8 cellular contexts compared by ENCODE assay signal in the genomic region with DNA sequence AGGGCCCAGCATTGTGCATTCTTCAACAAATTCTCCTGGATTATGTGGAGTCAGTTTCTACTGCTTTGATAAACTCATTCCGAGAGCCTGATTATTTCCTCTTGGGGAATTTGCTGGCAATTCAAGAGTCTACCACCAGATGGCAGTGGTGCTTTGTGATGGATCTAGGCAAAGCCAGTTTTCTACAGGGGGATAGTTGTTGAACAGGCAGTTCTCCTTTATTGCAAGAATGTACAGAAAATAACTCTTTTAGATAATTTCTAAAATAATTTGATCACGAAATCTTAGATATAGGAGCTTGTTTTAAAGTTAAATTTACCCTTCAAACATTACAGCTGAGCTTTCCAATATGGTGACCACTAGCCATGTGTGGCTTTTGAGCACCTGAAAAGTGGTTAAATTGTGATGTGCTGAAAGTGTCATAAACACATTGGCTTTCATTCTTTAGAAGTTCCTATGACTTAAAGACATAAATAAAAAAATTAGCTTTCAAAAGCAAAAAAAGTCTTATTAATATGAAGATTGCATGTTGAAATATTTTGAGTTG.
A peak's percentile ranks its signal among the peaks of the same experiment; 100 is the strongest.
DNase-seq lines count a peak whose midpoint lies in the region; ATAC-seq and TF ChIP-seq lines count a peak whose summit lies in the region.

No MANE protein-coding gene starts in this region.

- H2AFZ ChIP-seq in DND-41 (ENCODE audit: low read depth, low read length) = no peak overlapping the region

- no peaks in the 10 kb centered on the region for H3K27me3 ChIP-seq in DND-41 (ENCODE audit: insufficient read depth, low read length, poor library complexity)
- no peaks in the 10 kb centered on the region for H3K27me3 ChIP-seq in foreskin keratinocyte

- H3K36me3 ChIP-seq in DND-41 (ENCODE audit: insufficient read depth, low read length) = no peaks in the 10 kb centered on the region

- no peak overlapping the region for H3K9ac ChIP-seq in DND-41 (ENCODE audit: low read depth, low read length)

- H3K27ac ChIP-seq in DND-41 (ENCODE audit: low read length) (no peak overlapping the region), foreskin keratinocyte (no peak overlapping the region)

- H4K20me1 ChIP-seq in DND-41 (ENCODE audit: insufficient read depth, low read length) = no peaks in the 10 kb centered on the region

- no peak overlapping the region for H3K4me3 ChIP-seq in DND-41 (ENCODE audit: low read depth in 1 of 2, low read length in 2 of 2)

- H3K4me2 ChIP-seq in DND-41 (ENCODE audit: insufficient read depth, low read length) = no peak overlapping the region

- peak; percentile 89 for TF ChIP-seq RAD21 in Ishikawa (IDR thresholded peaks at IDR 0.05; ENCODE audit: low read depth)

- H3K9me3 ChIP-seq in DND-41 (ENCODE audit: insufficient read depth, low read length, severe bottlenecking) = no peaks in the 10 kb centered on the region

- intact Hi-C loops in sciatic nerve (cut with DNase I) = no loop called here
- intact Hi-C loops in posterior vena cava (cut with DNase I) = loop anchor here (5.0 to 10.0 kb wide), 2 partner anchors 68 to 86 kb away; no protein-coding TSS in a partner anchor

- ATAC-seq in DND-41 (ENCODE audit: insufficient read depth, low read depth) (peak; percentile 64), foreskin keratinocyte (no peak), sciatic nerve (no peak), GM19023 (IDR thresholded peaks at IDR 0.05; ENCODE audit: unreplicated experiment) (no peak)

- TF ChIP-seq CTCF in DND-41 (IDR thresholded peaks at IDR 0.05; ENCODE audit: borderline replicate concordance, extremely low read depth, low read length, poor library complexity, severe bottlenecking) (peak; percentile 97), foreskin keratinocyte (conservative IDR thresholded peaks at IDR 0.05) (peak; percentile 97)

- no peaks in the 10 kb centered on the region for H3K79me2 ChIP-seq in DND-41 (ENCODE audit: insufficient read depth, low read length)

- DNase-seq in DND-41 = peak; percentile 79
- peak; percentile 68 for DNase-seq in RPMI7951 (ENCODE audit: low read depth)
- DNase-seq in activated T-cell treated with anti-CD3 and anti-CD28 coated beads, Interleukin-2, amount 50 U/mL, for 48 hours = peak; percentile 87 to 89
- DNase-seq in foreskin keratinocyte = peak; percentile 45 to 67
- peak; percentile 74 for DNase-seq in sciatic nerve (ENCODE audit: low spot score)
- DNase-seq in posterior vena cava (ENCODE audit: low spot score) = no peak

- H3K4me1 ChIP-seq in DND-41 (ENCODE audit: insufficient read depth, low read length) (no peaks in the 10 kb centered on the region), foreskin keratinocyte (peaks cover 17% of the 10 kb centered on the region)

- no peak for TF ChIP-seq EP300 in Ishikawa (IDR thresholded peaks at IDR 0.05; ENCODE audit: borderline replicate concordance)

TF ChIP-seq in Ishikawa, 13 proteins besides CTCF, POLR2A, EP300 and RAD21:
- TF ChIP-seq TEAD4 (IDR thresholded peaks at IDR 0.05) = peak; percentile 27; the same call in 1 of the 2 replicates
- no peak for TF ChIP-seq TCF12 (IDR thresholded peaks at IDR 0.05; ENCODE audit: low read depth)
- TF ChIP-seq REST (IDR thresholded peaks at IDR 0.05; ENCODE audit: low read depth) = no peak
TF ChIP-seq in Ishikawa: peak in this region for 1.
